In genomic region chr7:2313450-2314208, GRCh38 we compare ENCODE assay signal across 8 cellular contexts. TPM values are rescaled to one million over a fixed set of nuclear protein-coding genes. Genes with fewer than 3 reads are reported as not detected.
DNase-seq lines count a peak whose midpoint lies in the region; ATAC-seq and TF ChIP-seq lines count a peak whose summit lies in the region.

No MANE protein-coding gene starts in this region.

- peak overlapping the region; percentile 68 for H3K4me3 ChIP-seq in HAP-1
- peak overlapping the region; percentile 92 for H3K4me3 ChIP-seq in PC-3 (ENCODE audit: low read length)
- peak overlapping the region; percentile 62 to 99 (median 90) for H3K4me3 ChIP-seq in dorsolateral prefrontal cortex
- peak overlapping the region; percentile 70 for H3K4me3 ChIP-seq in mesendoderm (ENCODE audit: low read length)
- H3K4me3 ChIP-seq in vagina: peak overlapping the region; percentile 91 to 94

- no peak overlapping the region for H4K8ac ChIP-seq in mesendoderm (ENCODE audit: low read depth, low read length)

- no peak overlapping the region for H2BK15ac ChIP-seq in mesendoderm (replicated peaks; ENCODE audit: low read depth)

- POLR2A ChIA-PET in PC-3 (lab: Charles Lee; ENCODE audit: unreplicated experiment): no interaction called here

- H3K9me3 ChIP-seq in HAP-1 (no peaks in the 10 kb centered on the region), PC-3 (ENCODE audit: low read length) (no peaks in the 10 kb centered on the region), vagina (no peaks in the 10 kb centered on the region)

- H3K4me1 ChIP-seq in HAP-1: peaks cover 9% of the 10 kb centered on the region
- H3K4me1 ChIP-seq in PC-3 (ENCODE audit: insufficient read depth, low read length): peaks cover 24% of the 10 kb centered on the region
- H3K4me1 ChIP-seq in mesendoderm (ENCODE audit: control insufficient read depth, low read depth, low read length): peaks cover 2% of the 10 kb centered on the region
- H3K4me1 ChIP-seq in vagina: peaks cover 20% of the 10 kb centered on the region

- H3K27me3 ChIP-seq in HAP-1 (ENCODE audit: low read depth): no peaks in the 10 kb centered on the region
- H3K27me3 ChIP-seq in PC-3 (ENCODE audit: low read length): no peaks in the 10 kb centered on the region
- H3K27me3 ChIP-seq in dorsolateral prefrontal cortex: no peaks in the 10 kb centered on the region
- no peaks in the 10 kb centered on the region for H3K27me3 ChIP-seq in mesendoderm (ENCODE audit: insufficient read depth, low read length, poor library complexity)
- no peaks in the 10 kb centered on the region for H3K27me3 ChIP-seq in vagina

- H3K23ac ChIP-seq in mesendoderm (ENCODE audit: low read length): no peak overlapping the region

- in situ Hi-C loops in HAP-1 (cut with MboI; ENCODE audit: low sequenced_read_pairs): no loop called here

- peak overlapping the region; percentile 83 for H3K9ac ChIP-seq in PC-3 (ENCODE audit: low read length)
- peak overlapping the region; percentile 83 for H3K9ac ChIP-seq in mesendoderm (ENCODE audit: low read length)

- H3K56ac ChIP-seq in mesendoderm (ENCODE audit: low read length): peak overlapping the region; percentile 93

- no peaks in the 10 kb centered on the region for H4K20me1 ChIP-seq in PC-3 (ENCODE audit: low read length)

- no TSS peak for BruUV-seq in PC-3 (replicated peaks; lab: Mats Ljungman, UMichigan)

- 0 out of 2 replicates have a peak overlapping the region, but pooled peaks have one; percentile 11 for H3K27ac ChIP-seq in PC-3 (ENCODE audit: low read length)
- peak overlapping the region in 54 of 59 donors; percentile 4 to 90 (median 70) for H3K27ac ChIP-seq in dorsolateral prefrontal cortex
- no peak overlapping the region for H3K27ac ChIP-seq in mesendoderm (ENCODE audit: low read depth, low read length)
- H3K27ac ChIP-seq in vagina: peak overlapping the region; percentile 81

- TF ChIP-seq POLR2A in vagina (IDR thresholded peaks at IDR 0.05): no peak

- no peaks in the 10 kb centered on the region for H3K36me3 ChIP-seq in HAP-1 (replicated peaks)
- H3K36me3 ChIP-seq in PC-3 (ENCODE audit: low read depth, low read length): no peaks in the 10 kb centered on the region
- no peaks in the 10 kb centered on the region for H3K36me3 ChIP-seq in mesendoderm (ENCODE audit: control insufficient read depth, insufficient read depth, low read length)
- H3K36me3 ChIP-seq in vagina: no peaks in the 10 kb centered on the region

- H3F3A ChIP-seq in PC-3 (ENCODE audit: low read length, unreplicated experiment): no peaks in the 10 kb centered on the region

- peak; percentile 21 for ATAC-seq in PC-3

- no peak overlapping the region for H4K5ac ChIP-seq in mesendoderm (ENCODE audit: low read length)

- CTCF ChIA-PET in PC-3 (lab: Charles Lee): interaction anchor here (0.6 kb wide), 1 partner anchor 246 kb away, joined by 4 read pairs; no protein-coding TSS in a partner anchor

- peak overlapping the region; percentile 22 for H3K4ac ChIP-seq in mesendoderm (ENCODE audit: low read depth, low read length)

- WGBS in mesendoderm (ENCODE audit: extremely low coverage, insufficient coverage, low lambda C conversion rate): no CpG with 5 or more reads among the region's 42 CpGs

- H3K18ac ChIP-seq in mesendoderm (ENCODE audit: low read length): peak overlapping the region; percentile 28

- DNase-seq in Daoy (ENCODE audit: low read depth) (peak; percentile 39), HAP-1 (ENCODE audit: low spot score in 2 of 2) (peak in 1 of 2 experiments; percentile 20), PC-3 (peak; percentile 2), dorsolateral prefrontal cortex (peak in 3 of 10 donors; percentile 16 to 37 (median 21)), mesendoderm (peak; percentile 13), vagina (ENCODE audit: extremely low spot score in 2 of 2) (no peak), H4 (ENCODE audit: low spot score) (no peak), DMS79 (lab: John Stamatoyannopoulos, UW) (no peak)

- H2AFZ ChIP-seq in PC-3 (ENCODE audit: low read length): peak overlapping the region; percentile 81

- no peaks in the 10 kb centered on the region for H3K9me2 ChIP-seq in PC-3 (replicated peaks; ENCODE audit: low read length)

- H3K79me1 ChIP-seq in mesendoderm (ENCODE audit: low read length): peaks cover 1% of the 10 kb centered on the region

- H3K79me2 ChIP-seq in PC-3 (ENCODE audit: low read length) (peaks cover 38% of the 10 kb centered on the region), mesendoderm (ENCODE audit: control insufficient read depth, insufficient read depth, low read length) (peaks cover 4% of the 10 kb centered on the region)

- intact Hi-C loops in PC-3 (cut with micrococcal nuclease) (loop anchor here (2.0 to 5.0 kb wide), 2 partner anchors 51 to 65 kb away; no protein-coding TSS in a partner anchor), dorsolateral prefrontal cortex (cut with DNase I) (loop anchor here (2.0 to 10.0 kb wide), 5 partner anchors 39 to 789 kb away; partner anchors contain the start of genes MRM2 (in 2 of the 2), NUDT1 (in 2 of the 2), CHST12 (in 1 of the 2) and EIF3B (in 1 of the 2)), vagina (cut with DNase I) (no loop called here)

- no peak for TF ChIP-seq CTCF in PC-3 (conservative IDR thresholded peaks at IDR 0.05; ENCODE audit: low read depth, low read length)
- TF ChIP-seq CTCF in dorsolateral prefrontal cortex (IDR thresholded peaks at IDR 0.05 in 54 of 56, conservative IDR thresholded peaks at IDR 0.05 in 2 of 56; ENCODE audit: low read depth in 1 of 56, partially characterized antibody in 56 of 56): no peak
- TF ChIP-seq CTCF in vagina (IDR thresholded peaks at IDR 0.05): no peak

- no peak overlapping the region for H2BK120ac ChIP-seq in mesendoderm (ENCODE audit: low read depth, low read length)

- no peak overlapping the region for H2AK5ac ChIP-seq in mesendoderm (ENCODE audit: low read length)

- H2BK5ac ChIP-seq in mesendoderm (ENCODE audit: low read length): no peak overlapping the region

- H3K4me2 ChIP-seq in PC-3 (ENCODE audit: low read length) (peak overlapping the region; percentile 91), mesendoderm (ENCODE audit: low read length) (peak overlapping the region; percentile 69)

RNA-seq across cellular contexts. Expression of gene SNX8, which starts 0.6 kb away (rescaled TPM):
- 10.3 and 20.6 TPM in 2 replicates for total RNA-seq in Daoy (2014; rRNA removed; shearing (Covaris generic))
- 12.3 and 20.5 TPM in 2 replicates for total RNA-seq in PC-3 (2014; rRNA removed)
- 10 to 100 TPM; 18.8 to 54.8 (median 30.8) TPM for total RNA-seq in dorsolateral prefrontal cortex
- 12.2 TPM for polyA plus RNA-seq in mesendoderm (2013, experiment 1 of 2)
- polyA plus RNA-seq in mesendoderm (2013, experiment 2 of 2): 12.5 TPM
- 8.3 TPM for total RNA-seq in vagina
- total RNA-seq in H4 (2014; rRNA removed; shearing (Covaris generic)): 27.7 and 40.2 TPM in 2 replicates

RNA-seq across cellular contexts. Expression of gene EIF3B, which starts 41.0 kb away (rescaled TPM):
- 334 and 348 TPM in 2 replicates for total RNA-seq in Daoy (2014; rRNA removed; shearing (Covaris generic))
- total RNA-seq in PC-3 (2014; rRNA removed): 289 and 377 TPM in 2 replicates
- total RNA-seq in dorsolateral prefrontal cortex: 10 to 100 TPM; 59.7 to 91.4 (median 71.8) TPM
- polyA plus RNA-seq in mesendoderm (2013, experiment 1 of 2): 199 TPM
- 193 TPM for polyA plus RNA-seq in mesendoderm (2013, experiment 2 of 2)
- 90.8 TPM for total RNA-seq in vagina
- total RNA-seq in H4 (2014; rRNA removed; shearing (Covaris generic)): 361 and 382 TPM in 2 replicates

Comparison
In these comparisons a context has a peak if more than half of its experiments do, and no peak if none do; other contexts are left out.
1. DNase-seq: peak in Daoy (single experiment), PC-3 (single experiment) and mesendoderm (single experiment); none in vagina (0 of 2), H4 (single experiment) and DMS79 (single experiment).
2. Peak in every context shown above with its lines, with median percentiles within 50 percentile points of each other: H3K4me3 ChIP-seq.